Comparison of ENCODE assay signal across 20 cellular contexts in genomic region chr2:16948073-16948472, GRCh38.
DNase-seq lines count a peak whose midpoint lies in the region; ATAC-seq, FAIRE-seq and TF ChIP-seq lines count a peak whose summit lies in the region.
"Had no signal": no experiment of that assay in that cellular context is flagged by ENCODE, and none has a peak within 500 bp of the region (broad histone marks: within the 10 kb centered on the region; RNA-seq: fewer than 3 reads in every experiment).

No MANE protein-coding gene starts in this region.

- no peaks in the 10 kb centered on the region for H3K36me3 Mint-ChIP-seq in activated CD8-positive, alpha-beta memory T cell treated with anti-CD3 and anti-CD28 coated beads, Interleukin-2, amount 10 ng/mL, durations not matched to agents 7 days and 5 days
- H3K36me3 Mint-ChIP-seq: CD8-positive, alpha-beta memory T cell; natural killer cell treated with Interleukin-12 subunit alpha and Interleukin-12 subunit beta and Interleukin-15 and Interleukin-18, amount 100 ng/mL, for 72 hours had no signal

- no peaks in the 10 kb centered on the region for H3K9me3 Mint-ChIP-seq in activated CD8-positive, alpha-beta memory T cell treated with anti-CD3 and anti-CD28 coated beads, Interleukin-2, amount 10 ng/mL, durations not matched to agents 7 days and 5 days (ENCODE audit: low read depth)

- H3K27ac ChIP-seq in GM12878 (ENCODE audit: control insufficient read depth, insufficient read depth) = no peak overlapping the region
- H3K27ac ChIP-seq: lower lobe of right lung, stomach had no signal

- H3K36me3 ChIP-seq in GM12878 (ENCODE audit: control insufficient read depth in 2 of 2, insufficient read depth in 2 of 2, low read length in 1 of 2) = no peaks in the 10 kb centered on the region
- H3K36me3 ChIP-seq: lower lobe of right lung, stomach had no signal

- H3K4me3 Mint-ChIP-seq in activated CD8-positive, alpha-beta memory T cell treated with anti-CD3 and anti-CD28 coated beads, Interleukin-2, amount 10 ng/mL, durations not matched to agents 7 days and 5 days = no peak overlapping the region
- H3K4me3 Mint-ChIP-seq: CD8-positive, alpha-beta memory T cell; natural killer cell treated with Interleukin-12 subunit alpha and Interleukin-12 subunit beta and Interleukin-15 and Interleukin-18, amount 100 ng/mL, for 72 hours had no signal

- DNase-seq in D341Med (ENCODE audit: low spot score) (peak; percentile 27), NCI-H2171 treated with DMSO at 0.1 percent for 48 hours (lab: John Stamatoyannopoulos, UW) (peak; percentile 29), GM12878 (ENCODE audit: low read depth, low spot score) (no peak), DMS79 (lab: John Stamatoyannopoulos, UW) (no peak)
- DNase-seq in activated T-cell treated with anti-CD3 and anti-CD28 coated beads, Interleukin-2, amount 50 U/mL, for 48 hours = no peak
- DNase-seq in activated CD8-positive, alpha-beta memory T cell treated with anti-CD3 and anti-CD28 coated beads, Interleukin-2, amount 10 ng/mL, durations not matched to agents 7 days and 5 days = no peak
- DNase-seq: activated CD4-positive, CD25-positive, alpha-beta regulatory T cell; activated naive CD4-positive, alpha-beta T cell; CD8-positive, alpha-beta memory T cell; GF-D8; lower lobe of right lung; stimulated activated CD4-positive, alpha-beta T cell treated with anti-CD3 and anti-CD28 coated beads, Interleukin-12 subunit alpha, Interleukin-12 subunit beta, amount 100 ng/mL, for 4 hours; stomach; T-helper 1 cell had no signal

- no peak overlapping the region for H3K4me2 ChIP-seq in GM12878 (ENCODE audit: control insufficient read depth, insufficient read depth)

- H3K27me3 ChIP-seq in GM12878 (replicated peaks in 1 of 2; ENCODE audit: control insufficient read depth in 2 of 2, insufficient read depth in 2 of 2, low read length in 1 of 2) = no peaks in the 10 kb centered on the region
- H3K27me3 ChIP-seq: stomach had no signal

- TF ChIP-seq POLR2A in GM12878 (IDR thresholded peaks at IDR 0.05; ENCODE audit: low read depth, low read length) = no peak

- in situ Hi-C loops in GM12878 (cut with MboI) = no loop called here

- no peaks in the 10 kb centered on the region for H4K20me1 ChIP-seq in GM12878 (ENCODE audit: control insufficient read depth, insufficient read depth)

- BruUV-seq in GM12878 (replicated peaks; lab: Mats Ljungman, UMichigan) = no TSS peak

- no peak for FAIRE-seq in GM12878 (lab: Jason Lieb, UNC)
- FAIRE-seq: colon, urothelium cell line had no signal

- CTCF ChIA-PET in GM12878 (lab: Yijun Ruan, JAX) = interaction anchor here (1.0 kb wide), 1 partner anchor 15 kb away, joined by 3 read pairs; no protein-coding TSS in a partner anchor
- CTCF ChIA-PET in activated CD8-positive, alpha-beta memory T cell treated with anti-CD3 and anti-CD28 coated beads, Interleukin-2, amount 10 ng/mL, durations not matched to agents 7 days and 5 days (lab: Charles Lee) = no interaction called here

- intact Hi-C loops in GM12878 (cut with micrococcal nuclease; ENCODE audit: unreplicated experiment) = no loop called here

- H3K27me3 Mint-ChIP-seq in activated CD8-positive, alpha-beta memory T cell treated with anti-CD3 and anti-CD28 coated beads, Interleukin-2, amount 10 ng/mL, durations not matched to agents 7 days and 5 days = no peaks in the 10 kb centered on the region
- H3K27me3 Mint-ChIP-seq: CD8-positive, alpha-beta memory T cell; natural killer cell treated with Interleukin-12 subunit alpha and Interleukin-12 subunit beta and Interleukin-15 and Interleukin-18, amount 100 ng/mL, for 72 hours had no signal

- ATAC-seq in HG02884 (IDR thresholded peaks at IDR 0.05; ENCODE audit: unreplicated experiment) (peak; percentile 69), GM12878 (no peak; the same call in 2 of the 3 replicates), GM18858 (IDR thresholded peaks at IDR 0.05; ENCODE audit: unreplicated experiment) (no peak)
- no peak for ATAC-seq in activated CD8-positive, alpha-beta memory T cell treated with anti-CD3 and anti-CD28 coated beads, Interleukin-2, amount 10 ng/mL, durations not matched to agents 7 days and 5 days
- ATAC-seq: lower lobe of right lung; natural killer cell treated with Interleukin-12 subunit alpha and Interleukin-12 subunit beta and Interleukin-15 and Interleukin-18, amount 100 ng/mL, for 72 hours; Panc1 had no signal

- no peak overlapping the region for H2AFZ ChIP-seq in GM12878 (ENCODE audit: control insufficient read depth, low read depth, low read length)

- no peak for TF ChIP-seq RAD21 in GM12878 (IDR thresholded peaks at IDR 0.05; ENCODE audit: insufficient read depth, low read depth, low read length)

- no peak for TF ChIP-seq EP300 in GM12878 (IDR thresholded peaks at IDR 0.05; ENCODE audit: borderline replicate concordance in 1 of 2, control insufficient read depth in 1 of 2, low read depth in 2 of 2, low read length in 2 of 2)

- H3K9me3 ChIP-seq in GM12878 (replicated peaks; ENCODE audit: control insufficient read depth, insufficient read depth, low read length) = no peaks in the 10 kb centered on the region
- H3K9me3 ChIP-seq: lower lobe of right lung, stomach had no signal

- H3K9ac ChIP-seq in GM12878 (ENCODE audit: control insufficient read depth, insufficient read depth, low read length) = no peak overlapping the region

- H3K4me1 Mint-ChIP-seq in activated CD8-positive, alpha-beta memory T cell treated with anti-CD3 and anti-CD28 coated beads, Interleukin-2, amount 10 ng/mL, durations not matched to agents 7 days and 5 days = no peaks in the 10 kb centered on the region
- H3K4me1 Mint-ChIP-seq: CD8-positive, alpha-beta memory T cell had no signal

- no peak for TF ChIP-seq CTCF in GM12878 (IDR thresholded peaks at IDR 0.05 in 2 of 3, conservative IDR thresholded peaks at IDR 0.05 in 1 of 3; ENCODE audit: control insufficient read depth in 2 of 3, extremely low read depth in 1 of 3, insufficient read depth in 1 of 3, low read depth in 3 of 3, low read length in 3 of 3)

- H3K79me2 ChIP-seq in GM12878 (ENCODE audit: control insufficient read depth, insufficient read depth, low read length) = no peaks in the 10 kb centered on the region

- H3K4me1 ChIP-seq in GM12878 (ENCODE audit: control insufficient read depth, insufficient read depth, low read length) = no peaks in the 10 kb centered on the region
- H3K4me1 ChIP-seq: lower lobe of right lung, stomach had no signal

- H3K4me3 ChIP-seq in GM12878 = no peak overlapping the region
- H3K4me3 ChIP-seq: lower lobe of right lung, stomach had no signal

- 0% methylated on average over 5 of the region's 5 CpGs for WGBS in GM12878 (ENCODE audit: insufficient coverage, insufficient replicate concordance, low lambda C conversion rate, missing lambda C conversion rate)

- no peak overlapping the region for H3K27ac Mint-ChIP-seq in activated CD8-positive, alpha-beta memory T cell treated with anti-CD3 and anti-CD28 coated beads, Interleukin-2, amount 10 ng/mL, durations not matched to agents 7 days and 5 days
- H3K27ac Mint-ChIP-seq: natural killer cell treated with Interleukin-12 subunit alpha and Interleukin-12 subunit beta and Interleukin-15 and Interleukin-18, amount 100 ng/mL, for 72 hours had no signal

- SMC1A ChIA-PET in GM12878 (lab: Charles Lee; ENCODE audit: uncharacterized antibody, unreplicated experiment) = no interaction called here

- POLR2A ChIA-PET in GM12878 (lab: Charles Lee) = no interaction called here

- RAD21 ChIA-PET in GM12878 (lab: Charles Lee; ENCODE audit: unreplicated experiment) = no interaction called here

TF ChIP-seq in GM12878, 131 proteins besides CTCF, POLR2A, EP300 and RAD21:
- TF ChIP-seq BHLHE40 (IDR thresholded peaks at IDR 0.05; ENCODE audit: borderline replicate concordance in 1 of 2, low read depth in 2 of 2, low read length in 1 of 2) = no peak
- TF ChIP-seq SPI1 (IDR thresholded peaks at IDR 0.05; ENCODE audit: borderline replicate concordance, insufficient read depth, low read depth, low read length) = peak; percentile 13; the same call in 1 of the 2 replicates
- TF ChIP-seq YY1 (IDR thresholded peaks at IDR 0.05; ENCODE audit: low read depth, low read length) = 0 out of 2 replicates have a peak, but pooled peaks have one; percentile 10
- TF ChIP-seq ZBTB40 (IDR thresholded peaks at IDR 0.05; ENCODE audit: borderline replicate concordance) = no peak

Comparison
In these comparisons a context has a peak if more than half of its experiments do, and no peak if none do; other contexts are left out.
1. DNase-seq: peak in D341Med (single experiment) and NCI-H2171 treated with DMSO at 0.1 percent for 48 hours (single experiment); none in GM12878 (single experiment), DMS79 (single experiment), activated T-cell treated with anti-CD3 and anti-CD28 coated beads, Interleukin-2, amount 50 U/mL, for 48 hours (0 of 2) and activated CD8-positive, alpha-beta memory T cell treated with anti-CD3 and anti-CD28 coated beads, Interleukin-2, amount 10 ng/mL, durations not matched to agents 7 days and 5 days (single experiment).